ENCODE assay signal across 8 cellular contexts in genomic region chr20:59042151-59042795, GRCh38. TPM values are rescaled to one million over a fixed set of nuclear protein-coding genes. Genes with fewer than 3 reads are reported as not detected.
DNase-seq lines count a peak whose midpoint lies in the region; ATAC-seq lines count a peak whose summit lies in the region.

Gene PRELID3B, minus strand, starts transcription at chr20:59042786. Its CDS starts 56 bp downstream, at chr20:59042730.

- ATAC-seq in GM21528 (IDR thresholded peaks at IDR 0.05; ENCODE audit: low FRiP score, unreplicated experiment) (peak; percentile 37), Right ventricle myocardium superior (ENCODE audit: poor library complexity) (peak; percentile 46)

- no peak within 1 kb of the TSS for H3K14ac ChIP-seq in trophoblast cell (ENCODE audit: low read length)

- peak within 1 kb of the TSS; percentile 40 for H2BK120ac ChIP-seq in trophoblast cell (ENCODE audit: insufficient read depth, low read length, poor library complexity)

- H4K91ac ChIP-seq in trophoblast cell (ENCODE audit: low read depth, low read length), result peak within 1 kb of the TSS; percentile 15

- H3K4me3 ChIP-seq in HUES6 (ENCODE audit: low read depth, low read length) (peak within 1 kb of the TSS; percentile 75), trophoblast cell (ENCODE audit: low read depth, low read length) (peak within 1 kb of the TSS; percentile 81)

- peak within 1 kb of the TSS; percentile 23 for H4K12ac ChIP-seq in trophoblast cell (ENCODE audit: low read depth, low read length)

- peaks cover 3% of the 10 kb centered on the region for H3K79me2 ChIP-seq in trophoblast cell (ENCODE audit: control insufficient read depth, insufficient read depth, low read length, poor library complexity)

- H3K36me3 ChIP-seq in HUES6 (ENCODE audit: control insufficient read depth, insufficient read depth, low read length) (peaks cover 12% of the 10 kb centered on the region), trophoblast cell (ENCODE audit: control insufficient read depth in 1 of 2, insufficient read depth in 2 of 2, low read length in 2 of 2) (peaks cover 4% of the 10 kb centered on the region in 2 experiments)

- peak within 1 kb of the TSS; percentile 1 for H2AFZ ChIP-seq in trophoblast cell (ENCODE audit: insufficient read depth, low read length, poor library complexity)

- H3K4ac ChIP-seq in trophoblast cell (ENCODE audit: low read depth, low read length), result peak within 1 kb of the TSS; percentile 22

- H3K4me1 ChIP-seq in HUES6 (ENCODE audit: control insufficient read depth, insufficient read depth, low read length) (peaks cover 4% of the 10 kb centered on the region; the same call in 1 of the 2 replicates), trophoblast cell (ENCODE audit: control insufficient read depth in 1 of 2, insufficient read depth in 2 of 2, low read length in 2 of 2) (peaks cover 0 to 8% of the 10 kb centered on the region in 2 experiments)

- no peak within 1 kb of the TSS for H2AK5ac ChIP-seq in trophoblast cell (ENCODE audit: low read length)

- no peaks in the 10 kb centered on the region for H3K9me3 ChIP-seq in HUES6 (ENCODE audit: control insufficient read depth, insufficient read depth, low read depth, low read length)
- H3K9me3 ChIP-seq in trophoblast cell (ENCODE audit: insufficient read depth, low read depth, low read length), result no peaks in the 10 kb centered on the region

- H3K27me3 ChIP-seq in HUES6 (ENCODE audit: control insufficient read depth, insufficient read depth, low read length), result 0 out of 2 replicates have a peak, but pooled peaks cover 1% of the 10 kb centered on the region
- H3K27me3 ChIP-seq in trophoblast cell (ENCODE audit: insufficient read depth, low read length), result no peaks in the 10 kb centered on the region

- intact Hi-C loops in Right ventricle myocardium superior (cut with DNase I), result loop anchor here (5.0 kb wide), 1 partner anchor 150 kb away; no protein-coding TSS in a partner anchor

- no peak within 1 kb of the TSS for H2BK12ac ChIP-seq in trophoblast cell (ENCODE audit: low read length)

- peak within 1 kb of the TSS; percentile 55 for H4K8ac ChIP-seq in trophoblast cell (ENCODE audit: low read depth, low read length)

- DNase-seq in NCI-H748 (lab: John Stamatoyannopoulos, UW; ENCODE audit: unreplicated experiment) (peak; percentile 30), NCI-H748 treated with DMSO at 0.1 percent for 48 hours (lab: John Stamatoyannopoulos, UW) (no peak), activated gamma-delta T cell (lab: John Stamatoyannopoulos, UW) (peak; percentile 42), Right ventricle myocardium superior (no peak), trophoblast cell (peak; percentile 18 to 50), NCI-H1930 (lab: John Stamatoyannopoulos, UW) (no peak)

- no CpG with 5 or more reads among the region's 50 CpGs for WGBS in trophoblast cell (ENCODE audit: extremely low coverage, insufficient coverage, insufficient read length)

- H3K9ac ChIP-seq in HUES6 (ENCODE audit: low read length), result peak within 1 kb of the TSS; percentile 76
- peak within 1 kb of the TSS; percentile 78 for H3K9ac ChIP-seq in trophoblast cell (ENCODE audit: low read length)

- peaks cover 6% of the 10 kb centered on the region for H3K79me1 ChIP-seq in trophoblast cell (ENCODE audit: low read length)

- H3K23ac ChIP-seq in trophoblast cell (ENCODE audit: low read length), result no peak within 1 kb of the TSS

- H3K27ac ChIP-seq in HUES6 (ENCODE audit: low read depth, low read length) (peak within 1 kb of the TSS; percentile 65), trophoblast cell (ENCODE audit: low read depth, low read length) (no peak within 1 kb of the TSS)

- H3K18ac ChIP-seq in trophoblast cell (ENCODE audit: low read length), result no peak within 1 kb of the TSS

- H3K4me2 ChIP-seq in trophoblast cell (ENCODE audit: low read length), result peak within 1 kb of the TSS; percentile 81

- no peak within 1 kb of the TSS for H2BK5ac ChIP-seq in trophoblast cell (ENCODE audit: low read depth, low read length, poor library complexity)

RNA-seq across cellular contexts. Expression of gene PRELID3B, which starts in this region (rescaled TPM):
- 37.6 TPM for total RNA-seq in Right ventricle myocardium superior
- 15.5 and 16.5 TPM in 2 replicates for polyA plus RNA-seq in trophoblast cell (2013)

Comparison
In these comparisons a context has a peak if more than half of its experiments do, and no peak if none do; other contexts are left out.
1. DNase-seq: peak in NCI-H748 (single experiment), activated gamma-delta T cell (single experiment) and trophoblast cell (2 of 2); none in NCI-H748 treated with DMSO at 0.1 percent for 48 hours (single experiment), Right ventricle myocardium superior (single experiment) and NCI-H1930 (0 of 2).